In genomic region chr12:12506541-12506940, GRCh38 we compare ENCODE assay signal across 8 cellular contexts. TPM values are rescaled to one million over a fixed set of nuclear protein-coding genes. Genes with fewer than 3 reads are reported as not detected.
A peak's percentile ranks its signal among the peaks of the same experiment; 100 is the strongest.
DNase-seq lines count a peak whose midpoint lies in the region; ATAC-seq and TF ChIP-seq lines count a peak whose summit lies in the region.

No MANE protein-coding gene starts in this region.

- H3K36me3 Mint-ChIP-seq in activated CD4-positive, alpha-beta T cell treated with anti-CD3 and anti-CD28 coated beads, Interleukin-2, amount 10 ng/mL, durations not matched to agents 7 days and 5 days (ENCODE audit: low read depth), result peaks cover 14% of the 10 kb centered on the region
- peaks cover 21% of the 10 kb centered on the region for H3K36me3 Mint-ChIP-seq in brain

- H3K4me1 ChIP-seq in liver (ENCODE audit: control insufficient read depth in 4 of 4, insufficient read depth in 4 of 4, low read length in 3 of 4), result peaks cover 6 to 24% (median 12%) of the 10 kb centered on the region in 4 donors
- peaks cover 25 to 36% of the 10 kb centered on the region in 2 donors for H3K4me1 ChIP-seq in thoracic aorta (ENCODE audit: control insufficient read depth in 1 of 2, low read depth in 2 of 2)

- WGBS in liver, result 79% methylated on average over 3 of the region's 3 CpGs

- CTCF ChIA-PET in activated CD4-positive, alpha-beta T cell treated with anti-CD3 and anti-CD28 coated beads, Interleukin-2, amount 10 ng/mL, durations not matched to agents 7 days and 5 days (lab: Charles Lee), result interaction anchor here (0.6 to 1.7 kb wide), 5 partner anchors 10 to 298 kb away, joined by 3 to 4 read pairs (median 3); no protein-coding TSS in a partner anchor

- H3K27me3 Mint-ChIP-seq in activated CD4-positive, alpha-beta T cell treated with anti-CD3 and anti-CD28 coated beads, Interleukin-2, amount 10 ng/mL, durations not matched to agents 7 days and 5 days, result no peaks in the 10 kb centered on the region
- H3K27me3 Mint-ChIP-seq in brain, result no peaks in the 10 kb centered on the region

- ATAC-seq in thoracic aorta (ENCODE audit: insufficient number of reproducible peaks, low FRiP score, low read depth), result no peak
- ATAC-seq in GM19351 (IDR thresholded peaks at IDR 0.05; ENCODE audit: unreplicated experiment), result no peak
- ATAC-seq in GM19324 (IDR thresholded peaks at IDR 0.05; ENCODE audit: low FRiP score, unreplicated experiment), result no peak

- no peak overlapping the region for H3K4me3 Mint-ChIP-seq in activated CD4-positive, alpha-beta T cell treated with anti-CD3 and anti-CD28 coated beads, Interleukin-2, amount 10 ng/mL, durations not matched to agents 7 days and 5 days
- H3K4me3 Mint-ChIP-seq in brain, result peak overlapping the region in 3 of 5 experiments; percentile 8 to 18 (median 9)

- no peaks in the 10 kb centered on the region for H3K27me3 ChIP-seq in liver (ENCODE audit: control insufficient read depth in 4 of 4, insufficient read depth in 4 of 4, low read length in 3 of 4)
- no peaks in the 10 kb centered on the region for H3K27me3 ChIP-seq in thoracic aorta (replicated peaks; ENCODE audit: insufficient read depth)

- peak overlapping the region; percentile 12 for H3K27ac Mint-ChIP-seq in activated CD4-positive, alpha-beta T cell treated with anti-CD3 and anti-CD28 coated beads, Interleukin-2, amount 10 ng/mL, durations not matched to agents 7 days and 5 days
- peak overlapping the region in 3 of 5 experiments; percentile 11 to 80 (median 70) for H3K27ac Mint-ChIP-seq in brain

- no peaks in the 10 kb centered on the region for H3K9me3 Mint-ChIP-seq in activated CD4-positive, alpha-beta T cell treated with anti-CD3 and anti-CD28 coated beads, Interleukin-2, amount 10 ng/mL, durations not matched to agents 7 days and 5 days
- no peaks in the 10 kb centered on the region for H3K9me3 Mint-ChIP-seq in brain

- H3K4me3 ChIP-seq in liver (ENCODE audit: low read depth in 1 of 3, low read length in 3 of 3) (peak overlapping the region in 1 of 3 donors; percentile 18), thoracic aorta (peak overlapping the region; percentile 57)

- TF ChIP-seq RAD21 in liver (IDR thresholded peaks at IDR 0.05), result no peak

- peaks cover 33% of the 10 kb centered on the region for H3K4me1 Mint-ChIP-seq in activated CD4-positive, alpha-beta T cell treated with anti-CD3 and anti-CD28 coated beads, Interleukin-2, amount 10 ng/mL, durations not matched to agents 7 days and 5 days
- H3K4me1 Mint-ChIP-seq in brain, result peaks cover 56% of the 10 kb centered on the region

- DNase-seq in activated CD4-positive, alpha-beta T cell treated with anti-CD3 and anti-CD28 coated beads, Interleukin-2, amount 10 ng/mL, durations not matched to agents 7 days and 5 days, result no peak
- no peak for DNase-seq in activated CD4-positive, alpha-beta T cell treated with anti-CD3 and anti-CD28 coated beads for 4 hours
- no peak for DNase-seq in thoracic aorta (ENCODE audit: low spot score)
- no peak for DNase-seq in inferior parietal cortex (ENCODE audit: extremely low spot score)

- H3K9me3 ChIP-seq in liver (ENCODE audit: control insufficient read depth in 4 of 4, low read length in 3 of 4), result no peaks in the 10 kb centered on the region
- H3K9me3 ChIP-seq in thoracic aorta, result no peaks in the 10 kb centered on the region

- peaks cover 0 to 4% (median 0%) of the 10 kb centered on the region in 4 donors for H3K36me3 ChIP-seq in liver (ENCODE audit: control insufficient read depth in 4 of 4, insufficient read depth in 3 of 4, low read depth in 1 of 4, low read length in 3 of 4)
- no peaks in the 10 kb centered on the region for H3K36me3 ChIP-seq in thoracic aorta

- H3K9ac ChIP-seq in liver (ENCODE audit: low read depth in 1 of 2, low read length in 2 of 2), result peak overlapping the region; percentile 56 to 96

- POLR2A ChIA-PET in activated CD4-positive, alpha-beta T cell treated with anti-CD3 and anti-CD28 coated beads, Interleukin-2, amount 10 ng/mL, durations not matched to agents 7 days and 5 days (lab: Charles Lee), result no interaction called here

- H3K27ac ChIP-seq in liver (ENCODE audit: low read depth in 1 of 2, low read length in 2 of 2) (peak overlapping the region; percentile 88 to 96), thoracic aorta (peak overlapping the region; percentile 62 to 69)

- TF ChIP-seq CTCF in brain (conservative IDR thresholded peaks at IDR 0.05) (no peak), liver (IDR thresholded peaks at IDR 0.05; ENCODE audit: low read depth, low read length, missing input control) (no peak), thoracic aorta (IDR thresholded peaks at IDR 0.05) (no peak)

TF ChIP-seq in liver, 16 proteins besides CTCF, POLR2A, EP300 and RAD21:
- TF ChIP-seq FOXA2 (IDR thresholded peaks at IDR 0.05), result no peak

RNA-seq across cellular contexts. Expression of gene DUSP16, which starts 56.1 kb away (rescaled TPM):
- 10 to 100 TPM; 33.6 to 35.9 TPM for total RNA-seq in activated CD4-positive, alpha-beta T cell treated with anti-CD3 and anti-CD28 coated beads, Interleukin-2, amount 10 ng/mL, durations not matched to agents 7 days and 5 days
- polyA plus RNA-seq in brain (ENCODE audit: insufficient read depth, low read depth, low replicate concordance) (33.7 TPM), liver (10 to 100 TPM in 1 of 2 donors, 1 to 10 TPM in 1; 7.8 to 28.2 TPM)
- total RNA-seq in liver (10 to 100 TPM in 1 of 2 donors, 1 to 10 TPM in 1; 9.9 to 56.4 TPM), thoracic aorta (10 to 100 TPM; 12.9 to 23.4 TPM)
